In genomic region chr11:57476883-57477506, GRCh38 we compare ENCODE assay signal across 1 cellular context.
A peak's percentile ranks its signal among the peaks of the same experiment; 100 is the strongest.
TF ChIP-seq lines count a peak whose summit lies in the region.

No MANE protein-coding gene starts in this region.

TF ChIP-seq in GM12878, 131 proteins besides CTCF, POLR2A, EP300 and RAD21:
- TF ChIP-seq SMARCA5 (IDR thresholded peaks at IDR 0.05): peak; percentile 31; the same call in 1 of the 2 replicates
- TF ChIP-seq TBL1XR1 (IDR thresholded peaks at IDR 0.05; ENCODE audit: low read depth, low read length): no peak
- TF ChIP-seq USF2 (IDR thresholded peaks at IDR 0.05; ENCODE audit: borderline replicate concordance, low read depth, low read length): no peak
- TF ChIP-seq DPF2 (IDR thresholded peaks at IDR 0.05): 0 out of 2 replicates have a peak, but pooled peaks have one; percentile 7
- TF ChIP-seq MTA2 (IDR thresholded peaks at IDR 0.05; ENCODE audit: low read depth): no peak
- peak; percentile 77; the same call in 1 of the 2 replicates for TF ChIP-seq HDGF (IDR thresholded peaks at IDR 0.05)
- TF ChIP-seq NBN (IDR thresholded peaks at IDR 0.05): 0 out of 2 replicates have a peak, but pooled peaks have one; percentile 33
- TF ChIP-seq IKZF2 (IDR thresholded peaks at IDR 0.05): peak; percentile 13 to 44; a peak in 2 of 4 replicates
- TF ChIP-seq NKRF (conservative IDR thresholded peaks at IDR 0.05): 0 out of 2 replicates have a peak, but pooled peaks have one; percentile 1
- TF ChIP-seq YBX1 (IDR thresholded peaks at IDR 0.05): no peak
- TF ChIP-seq MEF2B (IDR thresholded peaks at IDR 0.05; ENCODE audit: partially characterized antibody, poor library complexity, severe bottlenecking): peak; percentile 42
